In genomic region chr5:9399094-9399493, GRCh38 we compare ENCODE assay signal across 1 cellular context.
TF ChIP-seq lines count a peak whose summit lies in the region.

No MANE protein-coding gene starts in this region.

TF ChIP-seq in K562, 482 proteins besides CTCF, POLR2A, EP300 and RAD21 (continued from another document):
- TF ChIP-seq E2F4 (CRISPR knock-in tag; IDR thresholded peaks at IDR 0.05; ENCODE audit: low read depth): no peak
- TF ChIP-seq RBM34 (IDR thresholded peaks at IDR 0.05; ENCODE audit: borderline replicate concordance, insufficient read depth, low read length): no peak
- no peak for TF ChIP-seq HCFC1 (IDR thresholded peaks at IDR 0.05; ENCODE audit: low read depth, low read length)
- TF ChIP-seq, protein P1, sequence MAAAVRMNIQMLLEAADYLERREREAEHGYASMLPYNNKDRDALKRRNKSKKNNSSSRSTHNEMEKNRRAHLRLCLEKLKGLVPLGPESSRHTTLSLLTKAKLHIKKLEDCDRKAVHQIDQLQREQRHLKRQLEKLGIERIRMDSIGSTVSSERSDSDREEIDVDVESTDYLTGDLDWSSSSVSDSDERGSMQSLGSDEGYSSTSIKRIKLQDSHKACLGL (CRISPR knock-in tag; IDR thresholded peaks at IDR 0.05; ENCODE audit: borderline replicate concordance, poor library complexity, severe bottlenecking): no peak
- no peak for TF ChIP-seq ZNF212 (CRISPR knock-in tag; IDR thresholded peaks at IDR 0.05)
- no peak for TF ChIP-seq GTF2E2 (tag; IDR thresholded peaks at IDR 0.05)
- TF ChIP-seq ZNF354B (CRISPR knock-in tag; IDR thresholded peaks at IDR 0.05): no peak
- TF ChIP-seq ATF7 (IDR thresholded peaks at IDR 0.05): no peak
- TF ChIP-seq MAFF (IDR thresholded peaks at IDR 0.05; ENCODE audit: low read length): peak; percentile 53
